ENCODE assay signal across 16 cellular contexts in genomic region chr10:114682532-114682931, GRCh38. TPM values are rescaled to one million over a fixed set of nuclear protein-coding genes. Genes with fewer than 3 reads are reported as not detected.
A peak's percentile ranks its signal among the peaks of the same experiment; 100 is the strongest.
DNase-seq lines count a peak whose midpoint lies in the region; ATAC-seq and TF ChIP-seq lines count a peak whose summit lies in the region.
"Had no signal": no experiment of that assay in that cellular context is flagged by ENCODE, and none has a peak within 500 bp of the region (broad histone marks: within the 10 kb centered on the region; RNA-seq: fewer than 3 reads in every experiment).

No MANE protein-coding gene starts in this region.

- TF ChIP-seq RAD21 in IMR-90 (IDR thresholded peaks at IDR 0.05; ENCODE audit: low read length): no peak

- POLR2A ChIA-PET in IMR-90 (lab: Charles Lee; ENCODE audit: unreplicated experiment): no interaction called here

- no peak overlapping the region for H2BK15ac ChIP-seq in IMR-90 (ENCODE audit: low read depth, low read length)

- H3K4me1 Mint-ChIP-seq in type B pancreatic cell (ENCODE audit: unreplicated experiment): peaks cover 54% of the 10 kb centered on the region
- H3K4me1 Mint-ChIP-seq: activated CD4-positive, alpha-beta T cell treated with anti-CD3 and anti-CD28 coated beads, Interleukin-2, amount 10 ng/mL, durations not matched to agents 7 days and 5 days had no signal

- H3K27ac Mint-ChIP-seq in type B pancreatic cell: no peak overlapping the region
- H3K27ac Mint-ChIP-seq: activated CD4-positive, alpha-beta T cell treated with anti-CD3 and anti-CD28 coated beads, Interleukin-2, amount 10 ng/mL, durations not matched to agents 7 days and 5 days; activated T-cell treated with anti-CD3 and anti-CD28 coated beads, Interleukin-2, amount 50 U/mL, for 24 hours; T-helper 17 cell had no signal

- no peak overlapping the region for H2AK9ac ChIP-seq in IMR-90 (replicated peaks; ENCODE audit: low read depth, low read length, poor library complexity)

- peaks cover 10% of the 10 kb centered on the region for H3K4me1 ChIP-seq in IMR-90 (ENCODE audit: control insufficient read depth, insufficient read depth, low read length)
- peaks cover 0 to 49% (median 30%) of the 10 kb centered on the region in 4 donors for H3K4me1 ChIP-seq in sigmoid colon
- H3K4me1 ChIP-seq: BLaER1 had no signal

- no peaks in the 10 kb centered on the region for H3K27me3 ChIP-seq in IMR-90 (ENCODE audit: control insufficient read depth, insufficient read depth, low read length)
- no peaks in the 10 kb centered on the region for H3K27me3 ChIP-seq in WERI-Rb-1 (ENCODE audit: insufficient read depth, low read depth, severe bottlenecking)
- no peaks in the 10 kb centered on the region for H3K27me3 ChIP-seq in sigmoid colon
- H3K27me3 ChIP-seq: BLaER1, Peyer's patch had no signal

- H3K4ac ChIP-seq in IMR-90 (ENCODE audit: low read depth, low read length): no peak overlapping the region

- no peak overlapping the region for H4K8ac ChIP-seq in IMR-90 (ENCODE audit: low read depth in 2 of 2, low read length in 2 of 2)

- no peak for DNase-seq in IMR-90
- no peak for DNase-seq in WERI-Rb-1
- DNase-seq in fibroblast of peridontal ligament (ENCODE audit: extremely low read depth): peak; percentile 21
- DNase-seq in sigmoid colon: no peak
- DNase-seq in NCI-H187 (lab: John Stamatoyannopoulos, UW): no peak
- DNase-seq in type B pancreatic cell (ENCODE audit: extremely low spot score, unreplicated experiment): no peak
- DNase-seq: activated CD4-positive, alpha-beta T cell treated with anti-CD3 and anti-CD28 coated beads, Interleukin-2, amount 10 ng/mL, durations not matched to agents 7 days and 5 days; activated T-cell treated with anti-CD3 and anti-CD28 coated beads, Interleukin-2, amount 50 U/mL, for 24 hours; amniotic stem cell; NCI-H1436; NCI-H510A; Peyer's patch; T-helper 17 cell had no signal

- no peak overlapping the region for H4K91ac ChIP-seq in IMR-90 (ENCODE audit: insufficient read depth, low read depth, low read length)

- peaks cover 3% of the 10 kb centered on the region for H3K9me3 Mint-ChIP-seq in type B pancreatic cell
- H3K9me3 Mint-ChIP-seq: activated CD4-positive, alpha-beta T cell treated with anti-CD3 and anti-CD28 coated beads, Interleukin-2, amount 10 ng/mL, durations not matched to agents 7 days and 5 days; activated T-cell treated with anti-CD3 and anti-CD28 coated beads, Interleukin-2, amount 50 U/mL, for 24 hours had no signal

- H3K4me2 ChIP-seq in IMR-90 (ENCODE audit: low read depth, low read length): peak overlapping the region; percentile 52; the same call in 1 of the 2 replicates
- H3K4me2 ChIP-seq: BLaER1 had no signal

- intact Hi-C loops in IMR-90 (cut with micrococcal nuclease): loop anchor here (5.0 kb wide), 1 partner anchor 50 kb away; no protein-coding TSS in a partner anchor
- intact Hi-C loops in sigmoid colon (cut with DNase I): loop anchor here (5.0 kb wide), 1 partner anchor 45 kb away; no protein-coding TSS in a partner anchor

- TF ChIP-seq POLR2A in IMR-90 (IDR thresholded peaks at IDR 0.05; ENCODE audit: low read depth, low read length) (no peak), sigmoid colon (IDR thresholded peaks at IDR 0.05) (no peak)

- H3K4me3 ChIP-seq in IMR-90 (ENCODE audit: insufficient read depth, low read depth, low read length) (no peak overlapping the region), WERI-Rb-1 (ENCODE audit: low read depth, low read length) (no peak overlapping the region), sigmoid colon (no peak overlapping the region)
- H3K4me3 ChIP-seq: BLaER1, Peyer's patch had no signal

- CTCF ChIA-PET in IMR-90 (lab: Yijun Ruan, JAX): interaction anchor here (0.7 to 1.0 kb wide), 2 partner anchors 15 to 46 kb away, joined by 3 read pairs; no protein-coding TSS in a partner anchor

- ATAC-seq in IMR-90 (ENCODE audit: low read depth) (peak; percentile 39; the same call in 1 of the 2 replicates), GM21723 (IDR thresholded peaks at IDR 0.05; ENCODE audit: unreplicated experiment) (no peak), HG03432 (IDR thresholded peaks at IDR 0.05; ENCODE audit: unreplicated experiment) (no peak)
- ATAC-seq: T-helper 17 cell had no signal

- no CpG with 5 or more reads among the region's 4 CpGs for WGBS in IMR-90 (ENCODE audit: extremely low coverage in 2 of 2, insufficient read length in 1 of 2), 2 experiments
- WGBS in sigmoid colon, 2 donors: 14 to 37% methylated on average over 4 of the region's 4 CpGs

- H3K36me3 ChIP-seq in IMR-90 (ENCODE audit: control insufficient read depth, insufficient read depth, low read length) (no peaks in the 10 kb centered on the region), WERI-Rb-1 (no peaks in the 10 kb centered on the region), sigmoid colon (no peaks in the 10 kb centered on the region)
- H3K36me3 ChIP-seq: BLaER1, Peyer's patch had no signal

- dilution Hi-C loops in IMR-90 (cut with HindIII; ENCODE audit: low sequenced_read_pairs, unreplicated experiment): no loop called here

- H3K9me3 ChIP-seq in IMR-90 (ENCODE audit: control insufficient read depth, insufficient read depth, low read length) (no peaks in the 10 kb centered on the region), WERI-Rb-1 (ENCODE audit: severe bottlenecking) (no peaks in the 10 kb centered on the region), sigmoid colon (no peaks in the 10 kb centered on the region)
- H3K9me3 ChIP-seq: BLaER1, Peyer's patch had no signal

- H2AK5ac ChIP-seq in IMR-90 (ENCODE audit: low read depth, low read length): no peak overlapping the region

- in situ Hi-C loops in IMR-90 (cut with MboI; ENCODE audit: low sequenced_read_pairs): no loop called here

- H2BK20ac ChIP-seq in IMR-90 (ENCODE audit: low read depth, low read length): no peak overlapping the region

- TF ChIP-seq EP300 in sigmoid colon (IDR thresholded peaks at IDR 0.05): no peak

- no peak overlapping the region for H4K5ac ChIP-seq in IMR-90 (ENCODE audit: low read depth, low read length)

- no peak for TF ChIP-seq CTCF in IMR-90 (conservative IDR thresholded peaks at IDR 0.05; ENCODE audit: low read depth, low read length)
- TF ChIP-seq CTCF in WERI-Rb-1 (IDR thresholded peaks at IDR 0.05; ENCODE audit: low read depth, low read length): no peak
- no peak for TF ChIP-seq CTCF in sigmoid colon (IDR thresholded peaks at IDR 0.05)
- TF ChIP-seq CTCF in type B pancreatic cell (conservative IDR thresholded peaks at IDR 0.05): no peak

- H2AFZ ChIP-seq in IMR-90 (replicated peaks; ENCODE audit: low read length, poor library complexity): no peak overlapping the region

- H3K9ac ChIP-seq in IMR-90 (ENCODE audit: low read depth, low read length): no peak overlapping the region
- H3K9ac ChIP-seq: BLaER1 had no signal

- H2BK120ac ChIP-seq in IMR-90 (ENCODE audit: low read depth, low read length): no peak overlapping the region

- H3K36me3 Mint-ChIP-seq in type B pancreatic cell: no peaks in the 10 kb centered on the region

- H2BK5ac ChIP-seq in IMR-90 (ENCODE audit: low read depth, low read length, poor library complexity, severe bottlenecking): no peak overlapping the region

- H3K23ac ChIP-seq in IMR-90 (ENCODE audit: low read depth, low read length): no peak overlapping the region

- no peak overlapping the region for H3K56ac ChIP-seq in IMR-90 (ENCODE audit: extremely low read depth, insufficient read depth, low read length)

- peaks cover 18% of the 10 kb centered on the region for H3K9me1 ChIP-seq in IMR-90 (ENCODE audit: insufficient read depth, low read length)

- peaks cover 0 to 3% of the 10 kb centered on the region in 2 experiments; a peak in 1 of 4 replicates for H3K79me1 ChIP-seq in IMR-90 (ENCODE audit: low read depth in 1 of 2, low read length in 2 of 2)

- BruUV-seq in IMR-90 (replicated peaks; lab: Mats Ljungman, UMichigan): no TSS peak

- no peak overlapping the region for H3K14ac ChIP-seq in IMR-90 (replicated peaks; ENCODE audit: low read depth, low read length)

- no peak overlapping the region for H3K18ac ChIP-seq in IMR-90 (ENCODE audit: low read depth, low read length)

- H3K27me3 Mint-ChIP-seq in type B pancreatic cell: no peaks in the 10 kb centered on the region
- H3K27me3 Mint-ChIP-seq: activated CD4-positive, alpha-beta T cell treated with anti-CD3 and anti-CD28 coated beads, Interleukin-2, amount 10 ng/mL, durations not matched to agents 7 days and 5 days had no signal

- no peak overlapping the region for H3K4me3 Mint-ChIP-seq in type B pancreatic cell
- H3K4me3 Mint-ChIP-seq: activated CD4-positive, alpha-beta T cell treated with anti-CD3 and anti-CD28 coated beads, Interleukin-2, amount 10 ng/mL, durations not matched to agents 7 days and 5 days; activated T-cell treated with anti-CD3 and anti-CD28 coated beads, Interleukin-2, amount 50 U/mL, for 24 hours; T-helper 17 cell had no signal

- H3K27ac ChIP-seq in IMR-90 (ENCODE audit: insufficient read depth, low read length): no peak overlapping the region
- peak overlapping the region; percentile 32 for H3K27ac ChIP-seq in WERI-Rb-1
- peak overlapping the region in 3 of 4 donors; percentile 66 to 76 (median 71) for H3K27ac ChIP-seq in sigmoid colon
- H3K27ac ChIP-seq: BLaER1 had no signal

- H4K20me1 ChIP-seq in IMR-90 (ENCODE audit: insufficient read depth, low read length): no peaks in the 10 kb centered on the region
- H4K20me1 ChIP-seq: BLaER1 had no signal

TF ChIP-seq in IMR-90, 13 proteins besides CTCF, POLR2A, EP300 and RAD21 (continues in another document):
- no peak for TF ChIP-seq CHD1 (IDR thresholded peaks at IDR 0.05; ENCODE audit: low read depth, low read length)
- TF ChIP-seq SMC3 (IDR thresholded peaks at IDR 0.05; ENCODE audit: low read depth, low read length): no peak
- no peak for TF ChIP-seq CEBPB (IDR thresholded peaks at IDR 0.05; ENCODE audit: low read depth, low read length)
- no peak for TF ChIP-seq RCOR1 (IDR thresholded peaks at IDR 0.05; ENCODE audit: insufficient replicate concordance, low read length)
- TF ChIP-seq BHLHE40 (IDR thresholded peaks at IDR 0.05; ENCODE audit: low read depth, low read length): no peak
- TF ChIP-seq RFX5 (IDR thresholded peaks at IDR 0.05; ENCODE audit: low read depth, low read length): no peak
- no peak for TF ChIP-seq FOS (IDR thresholded peaks at IDR 0.05; ENCODE audit: low read depth, low read length)
- no peak for TF ChIP-seq MXI1 (IDR thresholded peaks at IDR 0.05; ENCODE audit: borderline replicate concordance, low read depth, low read length)

RNA-seq across cellular contexts. Expression of gene ABLIM1, which starts 24.5 kb away (rescaled TPM):
- 9.9 and 11.1 TPM in 2 replicates for total RNA-seq in IMR-90 (2012; rRNA removed)
- polyA plus RNA-seq in IMR-90 (2012; rRNA removed): 7.7 and 8.1 TPM in 2 replicates
- polyA plus RNA-seq in IMR-90 (2012; cell fraction: cytosol; rRNA removed): 2.7 and 6.9 TPM in 2 replicates
- polyA plus RNA-seq in IMR-90 (2012; cell fraction: nucleus; rRNA removed; ENCODE audit: low replicate concordance): 10.3 and 22.7 TPM in 2 replicates
- 100 to 1,000 TPM in 1 of 4 donors, 10 to 100 TPM in 3; 41.9 to 127 (median 73.9) TPM for total RNA-seq in sigmoid colon
- 10 to 100 TPM; 46.8 to 49.5 (median 47.9) TPM for polyA plus RNA-seq in sigmoid colon
- 77.7 and 143 TPM in 2 replicates for total RNA-seq in type B pancreatic cell (ENCODE audit: low replicate concordance)
